22 cellular contexts compared by ENCODE assay signal in genomic region chr7:134514106-134514505, GRCh38. TPM values are rescaled to one million over a fixed set of nuclear protein-coding genes. Genes with fewer than 3 reads are reported as not detected.
"Had no signal": no experiment of that assay in that cellular context is flagged by ENCODE, and none has a peak within 500 bp of the region (broad histone marks: within the 10 kb centered on the region; RNA-seq: fewer than 3 reads in every experiment).

No MANE protein-coding gene starts in this region.

- H3K9me3 ChIP-seq: esophagus muscularis mucosa, neutrophil, right atrium auricular region, tibial nerve, vagina had no signal

- H3K4me3 Mint-ChIP-seq: activated naive CD8-positive, alpha-beta T cell; activated T-cell treated with anti-CD3 and anti-CD28 coated beads, Interleukin-2, amount 50 U/mL, for 4 hours; naive thymus-derived CD8-positive, alpha-beta T cell; stimulated activated effector memory CD8-positive, alpha-beta T cell treated with anti-CD3 and anti-CD28 coated beads, Interleukin-12 subunit alpha, Interleukin-12 subunit beta, amount 100 ng/mL, for 72 hours had no signal

- H3K27ac ChIP-seq: brain microvascular endothelial cell, dorsolateral prefrontal cortex, esophagus muscularis mucosa, neutrophil, right atrium auricular region, tibial nerve, vagina had no signal

- FAIRE-seq: endometrium had no signal

- H3K27me3 ChIP-seq: brain microvascular endothelial cell, dorsolateral prefrontal cortex, esophagus muscularis mucosa, right atrium auricular region, tibial nerve, vagina had no signal

- ATAC-seq: activated CD4-positive, CD25-positive, alpha-beta regulatory T cell treated with anti-CD3 and anti-CD28 coated beads, Interleukin-2, amount 50 U/mL, for 24 hours had no signal

- H3K4me2 ChIP-seq: smooth muscle cell had no signal

- DNase-seq: activated CD4-positive, alpha-beta T cell treated with anti-CD3 and anti-CD28 coated beads, Interleukin-2, amount 50 U/mL, for 48 hours; activated effector memory CD4-positive, alpha-beta T cell treated with anti-CD3 and anti-CD28 coated beads, Interleukin-2, amount 50 U/mL, for 16 hours; activated T-cell treated with anti-CD3 and anti-CD28 coated beads, Interleukin-2, amount 50 U/mL, for 4 hours; glutamatergic neuron; posterior cingulate gyrus had no signal

- H3K36me3 Mint-ChIP-seq: activated naive CD8-positive, alpha-beta T cell; naive thymus-derived CD8-positive, alpha-beta T cell; stimulated activated effector memory CD8-positive, alpha-beta T cell treated with anti-CD3 and anti-CD28 coated beads, Interleukin-12 subunit alpha, Interleukin-12 subunit beta, amount 100 ng/mL, for 72 hours had no signal

- H3K36me3 ChIP-seq: brain microvascular endothelial cell, esophagus muscularis mucosa, neutrophil, right atrium auricular region, tibial nerve, vagina had no signal

- H3K9me3 Mint-ChIP-seq: activated T-cell treated with anti-CD3 and anti-CD28 coated beads, Interleukin-2, amount 50 U/mL, for 4 hours; naive thymus-derived CD8-positive, alpha-beta T cell; stimulated activated effector memory CD8-positive, alpha-beta T cell treated with anti-CD3 and anti-CD28 coated beads, Interleukin-12 subunit alpha, Interleukin-12 subunit beta, amount 100 ng/mL, for 72 hours had no signal

- H3K4me3 ChIP-seq: dorsolateral prefrontal cortex, esophagus muscularis mucosa, lung, right atrium auricular region, smooth muscle cell, tibial nerve, vagina had no signal

- H3K27ac Mint-ChIP-seq: activated naive CD8-positive, alpha-beta T cell; stimulated activated effector memory CD8-positive, alpha-beta T cell treated with anti-CD3 and anti-CD28 coated beads, Interleukin-12 subunit alpha, Interleukin-12 subunit beta, amount 100 ng/mL, for 72 hours had no signal

RNA-seq across cellular contexts. Expression of gene AKR1B10, which starts 13.3 kb away (rescaled TPM):
- total RNA-seq: mononuclear cell; naive thymus-derived CD8-positive, alpha-beta T cell had no signal
- polyA plus RNA-seq: naive thymus-derived CD8-positive, alpha-beta T cell; smooth muscle cell had no signal

RNA-seq across cellular contexts. Expression of gene AKR1B15, which starts 34.8 kb away (rescaled TPM):
- total RNA-seq: activated T-cell treated with anti-CD3 and anti-CD28 coated beads, Interleukin-2, amount 50 U/mL, for 4 hours; cerebellum; dorsolateral prefrontal cortex; fibroblast of villous mesenchyme; lung; mononuclear cell; naive thymus-derived CD8-positive, alpha-beta T cell had no signal
- polyA plus RNA-seq: lung; naive thymus-derived CD8-positive, alpha-beta T cell had no signal
